Comparison of ENCODE assay signal across 1 cellular context in genomic region chr9:137273616-137274320, GRCh38.
TF ChIP-seq lines count a peak whose summit lies in the region.

No MANE protein-coding gene starts in this region.

TF ChIP-seq in SK-N-SH, 30 proteins besides CTCF, POLR2A, EP300 and RAD21 (continued from another document):
- no peak for TF ChIP-seq JUND (IDR thresholded peaks at IDR 0.05)
- TF ChIP-seq CHD2 (IDR thresholded peaks at IDR 0.05; ENCODE audit: low read length, partially characterized antibody): no peak
- TF ChIP-seq, protein P1, sequence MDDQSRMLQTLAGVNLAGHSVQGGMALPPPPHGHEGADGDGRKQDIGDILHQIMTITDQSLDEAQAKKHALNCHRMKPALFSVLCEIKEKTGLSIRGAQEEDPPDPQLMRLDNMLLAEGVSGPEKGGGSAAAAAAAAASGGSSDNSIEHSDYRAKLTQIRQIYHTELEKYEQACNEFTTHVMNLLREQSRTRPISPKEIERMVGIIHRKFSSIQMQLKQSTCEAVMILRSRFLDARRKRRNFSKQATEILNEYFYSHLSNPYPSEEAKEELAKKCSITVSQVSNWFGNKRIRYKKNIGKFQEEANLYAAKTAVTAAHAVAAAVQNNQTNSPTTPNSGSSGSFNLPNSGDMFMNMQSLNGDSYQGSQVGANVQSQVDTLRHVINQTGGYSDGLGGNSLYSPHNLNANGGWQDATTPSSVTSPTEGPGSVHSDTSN (IDR thresholded peaks at IDR 0.05): no peak
- TF ChIP-seq NFIC (IDR thresholded peaks at IDR 0.05; ENCODE audit: borderline replicate concordance): no peak
- no peak for TF ChIP-seq TAF1 (IDR thresholded peaks at IDR 0.05; ENCODE audit: borderline replicate concordance, low read depth, low read length)
- TF ChIP-seq, protein P2, sequence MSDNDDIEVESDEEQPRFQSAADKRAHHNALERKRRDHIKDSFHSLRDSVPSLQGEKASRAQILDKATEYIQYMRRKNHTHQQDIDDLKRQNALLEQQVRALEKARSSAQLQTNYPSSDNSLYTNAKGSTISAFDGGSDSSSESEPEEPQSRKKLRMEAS (IDR thresholded peaks at IDR 0.05; ENCODE audit: low read depth): no peak
- no peak for TF ChIP-seq NRF1 (IDR thresholded peaks at IDR 0.05; ENCODE audit: low read depth, low read length)
- no peak for TF ChIP-seq REST (IDR thresholded peaks at IDR 0.05; ENCODE audit: low read depth, low read length)
- no peak for TF ChIP-seq ZBTB33 (IDR thresholded peaks at IDR 0.05; ENCODE audit: borderline replicate concordance, low read depth)
- TF ChIP-seq ELF1 (IDR thresholded peaks at IDR 0.05): no peak
- TF ChIP-seq IRF3 (IDR thresholded peaks at IDR 0.05; ENCODE audit: low read depth, low read length): no peak
- TF ChIP-seq POLR2AphosphoS5 (IDR thresholded peaks at IDR 0.05; ENCODE audit: low read depth, low read length): no peak
- TF ChIP-seq RFX5 (IDR thresholded peaks at IDR 0.05; ENCODE audit: low read length): no peak
- no peak for TF ChIP-seq USF1 (IDR thresholded peaks at IDR 0.05; ENCODE audit: borderline replicate concordance, low read depth)
- TF ChIP-seq GABPA (IDR thresholded peaks at IDR 0.05; ENCODE audit: low read depth): no peak
